ENCODE assay signal across 12 cellular contexts in the genomic region with DNA sequence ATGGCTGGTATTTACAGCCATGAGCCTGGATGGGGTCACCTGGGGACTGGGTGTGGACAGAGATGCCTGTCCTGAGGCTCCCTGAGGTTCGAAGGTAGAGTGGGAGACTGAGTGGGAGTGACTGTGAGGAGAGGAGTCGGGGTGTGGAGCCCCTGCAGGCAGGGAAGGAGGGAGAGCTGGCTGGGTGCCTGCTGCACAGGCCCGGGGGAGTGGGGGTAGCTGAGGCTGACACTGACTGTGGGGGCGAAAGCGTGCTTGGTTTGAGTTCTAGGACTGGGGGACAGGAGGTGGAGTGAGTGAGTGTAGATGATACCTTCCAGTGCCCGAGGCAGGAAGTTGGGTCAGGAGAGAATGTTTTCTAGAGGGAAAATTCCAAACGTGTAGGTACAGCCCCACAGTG. TPM values are rescaled to one million over a fixed set of nuclear protein-coding genes. Genes with fewer than 3 reads are reported as not detected.
DNase-seq lines count a peak whose midpoint lies in the region; ATAC-seq and TF ChIP-seq lines count a peak whose summit lies in the region.
"Had no signal": no experiment of that assay in that cellular context is flagged by ENCODE, and none has a peak within 500 bp of the region (broad histone marks: within the 10 kb centered on the region; RNA-seq: fewer than 3 reads in every experiment).

No MANE protein-coding gene starts in this region.

- H3K27ac ChIP-seq in esophagus muscularis mucosa (replicated peaks in 1 of 4): peak overlapping the region in 3 of 4 donors; percentile 10 to 47 (median 38)
- no peak overlapping the region for H3K27ac ChIP-seq in colonic mucosa

- DNase-seq in activated naive CD4-positive, alpha-beta T cell treated with anti-CD3 and anti-CD28 coated beads, Interleukin-2, amount 10 ng/mL, durations not matched to agents 7 days and 5 days: no peak
- no peak for DNase-seq in activated naive CD4-positive, alpha-beta T cell treated with anti-CD3 and anti-CD28 coated beads, Interleukin-2, amount 50 U/mL, for 16 hours
- DNase-seq in esophagus muscularis mucosa (ENCODE audit: extremely low spot score) (no peak), colonic mucosa (no peak), NCI-H2171 (lab: John Stamatoyannopoulos, UW) (no peak), NCI-H187 (lab: John Stamatoyannopoulos, UW) (no peak)
- DNase-seq: NCI-H2029 had no signal

- no peak overlapping the region for H3K4me3 ChIP-seq in esophagus muscularis mucosa
- H3K4me3 ChIP-seq in colonic mucosa: no peak overlapping the region
- H3K4me3 ChIP-seq: psoas muscle had no signal

- no peaks in the 10 kb centered on the region for H3K27me3 Mint-ChIP-seq in activated naive CD4-positive, alpha-beta T cell treated with anti-CD3 and anti-CD28 coated beads, Interleukin-2, amount 10 ng/mL, durations not matched to agents 7 days and 5 days
- no peaks in the 10 kb centered on the region for H3K27me3 Mint-ChIP-seq in activated T-helper 17 cell treated with anti-CD3 and anti-CD28 coated beads, Interleukin-2, amount 50 U/mL, for 72 hours
- H3K27me3 Mint-ChIP-seq in stimulated activated memory B cell treated with anti-CD40 and anti-IgM and Interleukin-4, amounts not matched to agents 10 μg/mL and 1 μg/mL and 100 μg/mL, for 72 hours: no peaks in the 10 kb centered on the region
- H3K27me3 Mint-ChIP-seq: IgD-negative memory B cell had no signal

- no peak for ATAC-seq in activated T-helper 17 cell treated with anti-CD3 and anti-CD28 coated beads, Interleukin-2, amount 50 U/mL, for 72 hours (replicated peaks)
- no peak for ATAC-seq in stimulated activated memory B cell treated with anti-CD40 and anti-IgM and Interleukin-4, amounts not matched to agents 10 μg/mL and 1 μg/mL and 100 μg/mL, for 72 hours

- no peak overlapping the region for H3K4me3 Mint-ChIP-seq in activated naive CD4-positive, alpha-beta T cell treated with anti-CD3 and anti-CD28 coated beads, Interleukin-2, amount 10 ng/mL, durations not matched to agents 7 days and 5 days
- H3K4me3 Mint-ChIP-seq in activated T-helper 17 cell treated with anti-CD3 and anti-CD28 coated beads, Interleukin-2, amount 50 U/mL, for 72 hours: no peak overlapping the region
- no peak overlapping the region for H3K4me3 Mint-ChIP-seq in stimulated activated memory B cell treated with anti-CD40 and anti-IgM and Interleukin-4, amounts not matched to agents 10 μg/mL and 1 μg/mL and 100 μg/mL, for 72 hours

- peaks cover 20% of the 10 kb centered on the region for H3K4me1 Mint-ChIP-seq in activated naive CD4-positive, alpha-beta T cell treated with anti-CD3 and anti-CD28 coated beads, Interleukin-2, amount 10 ng/mL, durations not matched to agents 7 days and 5 days
- H3K4me1 Mint-ChIP-seq in activated T-helper 17 cell treated with anti-CD3 and anti-CD28 coated beads, Interleukin-2, amount 50 U/mL, for 72 hours: peaks cover 17% of the 10 kb centered on the region
- H3K4me1 Mint-ChIP-seq in stimulated activated memory B cell treated with anti-CD40 and anti-IgM and Interleukin-4, amounts not matched to agents 10 μg/mL and 1 μg/mL and 100 μg/mL, for 72 hours: peaks cover 47% of the 10 kb centered on the region

- H3K36me3 ChIP-seq in esophagus muscularis mucosa (peaks cover 11 to 33% (median 32%) of the 10 kb centered on the region in 4 donors), colonic mucosa (peaks cover 6% of the 10 kb centered on the region)

- no peak for TF ChIP-seq EP300 in esophagus muscularis mucosa (IDR thresholded peaks at IDR 0.05)

- peaks cover 13% of the 10 kb centered on the region for H3K36me3 Mint-ChIP-seq in activated naive CD4-positive, alpha-beta T cell treated with anti-CD3 and anti-CD28 coated beads, Interleukin-2, amount 10 ng/mL, durations not matched to agents 7 days and 5 days
- peaks cover 38% of the 10 kb centered on the region for H3K36me3 Mint-ChIP-seq in activated T-helper 17 cell treated with anti-CD3 and anti-CD28 coated beads, Interleukin-2, amount 50 U/mL, for 72 hours (ENCODE audit: low read depth)
- peaks cover 28% of the 10 kb centered on the region for H3K36me3 Mint-ChIP-seq in stimulated activated memory B cell treated with anti-CD40 and anti-IgM and Interleukin-4, amounts not matched to agents 10 μg/mL and 1 μg/mL and 100 μg/mL, for 72 hours
- H3K36me3 Mint-ChIP-seq: IgD-negative memory B cell had no signal

- CTCF ChIA-PET in activated naive CD4-positive, alpha-beta T cell treated with anti-CD3 and anti-CD28 coated beads, Interleukin-2, amount 10 ng/mL, durations not matched to agents 7 days and 5 days (lab: Charles Lee): interaction anchor here (0.6 to 3.0 kb wide), 2 partner anchors 44 to 95 kb away, joined by 4 to 21 read pairs; no protein-coding TSS in a partner anchor

- TF ChIP-seq POLR2A in esophagus muscularis mucosa (IDR thresholded peaks at IDR 0.05; ENCODE audit: low read depth): no peak

- H3K9me3 ChIP-seq in esophagus muscularis mucosa (no peaks in the 10 kb centered on the region), colonic mucosa (no peaks in the 10 kb centered on the region)
- H3K9me3 ChIP-seq: psoas muscle had no signal

- H3K27me3 ChIP-seq in esophagus muscularis mucosa: no peaks in the 10 kb centered on the region
- no peaks in the 10 kb centered on the region for H3K27me3 ChIP-seq in colonic mucosa

- intact Hi-C loops in esophagus muscularis mucosa (cut with DNase I) (no loop called here), colonic mucosa (cut with DNase I) (loop anchor here (5.0 kb wide), 1 partner anchor 45 kb away; no protein-coding TSS in a partner anchor)

- H3K27ac Mint-ChIP-seq in activated naive CD4-positive, alpha-beta T cell treated with anti-CD3 and anti-CD28 coated beads, Interleukin-2, amount 10 ng/mL, durations not matched to agents 7 days and 5 days: peak overlapping the region; percentile 76
- H3K27ac Mint-ChIP-seq in activated T-helper 17 cell treated with anti-CD3 and anti-CD28 coated beads, Interleukin-2, amount 50 U/mL, for 72 hours: peak overlapping the region; percentile 87
- peak overlapping the region; percentile 73 for H3K27ac Mint-ChIP-seq in stimulated activated memory B cell treated with anti-CD40 and anti-IgM and Interleukin-4, amounts not matched to agents 10 μg/mL and 1 μg/mL and 100 μg/mL, for 72 hours

- no peak for TF ChIP-seq CTCF in esophagus muscularis mucosa (IDR thresholded peaks at IDR 0.05)
- no peak for TF ChIP-seq CTCF in colonic mucosa (IDR thresholded peaks at IDR 0.05)

- no peaks in the 10 kb centered on the region for H3K9me3 Mint-ChIP-seq in activated naive CD4-positive, alpha-beta T cell treated with anti-CD3 and anti-CD28 coated beads, Interleukin-2, amount 10 ng/mL, durations not matched to agents 7 days and 5 days
- no peaks in the 10 kb centered on the region for H3K9me3 Mint-ChIP-seq in activated T-helper 17 cell treated with anti-CD3 and anti-CD28 coated beads, Interleukin-2, amount 50 U/mL, for 72 hours
- H3K9me3 Mint-ChIP-seq in stimulated activated memory B cell treated with anti-CD40 and anti-IgM and Interleukin-4, amounts not matched to agents 10 μg/mL and 1 μg/mL and 100 μg/mL, for 72 hours: no peaks in the 10 kb centered on the region

- 39% methylated on average over 7 of the region's 7 CpGs for WGBS in esophagus muscularis mucosa

- H3K9ac ChIP-seq in colonic mucosa (ENCODE audit: low read depth in 2 of 2, low read length in 2 of 2): no peak overlapping the region

- H3K4me1 ChIP-seq in esophagus muscularis mucosa: peaks cover 62 to 70% (median 63%) of the 10 kb centered on the region in 4 donors
- no peaks in the 10 kb centered on the region for H3K4me1 ChIP-seq in colonic mucosa

RNA-seq across cellular contexts. Expression of a gene that starts 7.1 kb away (rescaled TPM):
- 10 to 100 TPM; 79.0 to 81.1 TPM for total RNA-seq in activated T-helper 17 cell treated with anti-CD3 and anti-CD28 coated beads, Interleukin-2, amount 50 U/mL, for 72 hours
- total RNA-seq in esophagus muscularis mucosa: 100 to 1,000 TPM in 1 of 4 donors, 10 to 100 TPM in 3; 27.8 to 101 (median 42.3) TPM
- 100 to 1,000 TPM; 117 to 127 TPM for total RNA-seq in colonic mucosa

RNA-seq across cellular contexts. Expression of a gene that starts 15.8 kb away (rescaled TPM):
- 10 to 100 TPM; 10.6 to 15.5 TPM for total RNA-seq in activated T-helper 17 cell treated with anti-CD3 and anti-CD28 coated beads, Interleukin-2, amount 50 U/mL, for 72 hours
- 100 to 1,000 TPM; 227 to 286 (median 247) TPM for total RNA-seq in esophagus muscularis mucosa
- 10 to 100 TPM; 18.8 to 33.1 TPM for total RNA-seq in colonic mucosa

RNA-seq across cellular contexts. Expression of a gene that starts 33.3 kb away (rescaled TPM):
- 100 to 1,000 TPM in 1 of 2 donors, 1 to 10 TPM in 1; 4.8 to 120 TPM for total RNA-seq in activated T-helper 17 cell treated with anti-CD3 and anti-CD28 coated beads, Interleukin-2, amount 50 U/mL, for 72 hours
- total RNA-seq in esophagus muscularis mucosa (10 to 100 TPM in 3 of 4 donors, 1 to 10 TPM in 1; 3.7 to 37.9 (median 22.6) TPM), colonic mucosa (1 to 10 TPM; 7.7 to 8.1 TPM)
- total RNA-seq: OCI-LY7 had no signal

RNA-seq across cellular contexts. Expression of a gene that starts 47.5 kb away (rescaled TPM):
- 100 to 1,000 TPM; 155 to 289 TPM for total RNA-seq in activated T-helper 17 cell treated with anti-CD3 and anti-CD28 coated beads, Interleukin-2, amount 50 U/mL, for 72 hours
- total RNA-seq in esophagus muscularis mucosa (100 to 1,000 TPM; 103 to 126 (median 116) TPM), colonic mucosa (100 to 1,000 TPM; 122 to 339 TPM)

RNA-seq across cellular contexts. Expression of a gene that starts 54.2 kb away (rescaled TPM):
- total RNA-seq in activated T-helper 17 cell treated with anti-CD3 and anti-CD28 coated beads, Interleukin-2, amount 50 U/mL, for 72 hours: 1 to 10 TPM; 1.4 to 6.3 TPM
- 10 to 100 TPM; 23.7 to 36.0 (median 30.0) TPM for total RNA-seq in esophagus muscularis mucosa
- 1 to 10 TPM; 1.7 to 2.7 TPM for total RNA-seq in colonic mucosa

Comparison
In these comparisons a context has a peak if more than half of its experiments do, and no peak if none do; other contexts are left out.
1. RNA of a gene that starts 15.8 kb away (total RNA-seq): 227 to 286 TPM in esophagus muscularis mucosa; 18.8 to 33.1 TPM in colonic mucosa and 10.6 to 15.5 TPM in activated T-helper 17 cell treated with anti-CD3 and anti-CD28 coated beads, Interleukin-2, amount 50 U/mL, for 72 hours; every median in the first group is over 4 times any median in the second.
2. Peak in every context shown above with its lines, with median percentiles within 50 percentile points of each other: H3K27ac Mint-ChIP-seq.